27 cellular contexts compared by ENCODE assay signal in the genomic region with DNA sequence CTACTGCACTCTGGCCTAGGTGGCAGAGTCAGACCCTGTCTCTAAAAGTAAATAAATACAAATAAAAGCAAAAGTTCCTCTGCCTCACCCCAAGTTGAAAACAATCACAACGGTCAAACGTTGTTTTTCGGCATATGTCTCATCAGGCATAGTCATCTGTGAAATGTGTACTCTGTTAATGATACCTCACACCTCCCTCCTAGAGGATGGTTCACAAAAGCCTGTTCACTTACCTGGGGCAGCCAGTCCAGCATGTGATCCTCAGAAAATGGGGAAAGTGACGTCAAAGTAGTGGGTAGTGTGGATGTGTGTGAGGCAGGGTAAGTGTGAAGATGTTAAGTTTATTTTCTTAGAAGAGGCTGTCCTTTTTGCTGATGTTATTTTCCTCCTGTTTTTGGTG.
"Had no signal": no experiment of that assay in that cellular context is flagged by ENCODE, and none has a peak within 500 bp of the region (broad histone marks: within the 10 kb centered on the region; RNA-seq: fewer than 3 reads in every experiment).

No MANE protein-coding gene starts in this region.

- H3K9me3 Mint-ChIP-seq: activated CD4-positive, alpha-beta memory T cell treated with anti-CD3 and anti-CD28 coated beads, Interleukin-2, amount 10 ng/mL, durations not matched to agents 7 days and 5 days; activated naive CD4-positive, alpha-beta T cell treated with anti-CD3 and anti-CD28 coated beads for 36 hours; activated naive CD4-positive, alpha-beta T cell treated with anti-CD3 and anti-CD28 coated beads, Interleukin-2, amount 50 U/mL, for 72 hours; T-helper 1 cell treated with Interleukin-12 subunit alpha and Interleukin-12 subunit beta and Interleukin-4 antibody, amounts not matched to agents 30 μg/mL and 1 μg/mL, for 36 hours; T-helper 2 cell treated with Interferon-gamma antibody and Interleukin-4, amounts not matched to agents 5 μg/mL and 100 μg/mL, for 36 hours had no signal

- DNase-seq: activated CD4-positive, alpha-beta memory T cell treated with anti-CD3 and anti-CD28 coated beads, Interleukin-2, amount 10 ng/mL, durations not matched to agents 7 days and 5 days; activated CD4-positive, alpha-beta T cell treated with anti-CD3 and anti-CD28 coated beads for 4 hours; activated gamma-delta T cell treated with Interleukin-2 at 50 U/mL for 16 hours; activated naive CD4-positive, alpha-beta T cell treated with anti-CD3 and anti-CD28 coated beads for 36 hours; activated T-cell treated with anti-CD3 and anti-CD28 coated beads, Interleukin-2, amount 50 U/mL, for 24 hours; amniotic stem cell; aorta; central memory CD4-positive, alpha-beta T cell; Kasumi-1; KG1; MG63; NCI-H1048; NCI-H1436; NCI-H1694; NCI-H2029; NCI-H345; NCI-H524 treated with DMSO at 0.1 percent for 48 hours; NCI-H748 treated with DMSO at 0.1 percent for 48 hours; NK-92 treated with Interleukin-12 subunit alpha and Interleukin-12 subunit beta, amount 100 ng/mL, for 24 hours; PC-3; Peyer's patch; RPMI8226; SHP77 treated with DMSO at 0.1 percent for 48 hours; SK-N-SH had no signal

- H3K27me3 Mint-ChIP-seq: activated CD4-positive, alpha-beta memory T cell treated with anti-CD3 and anti-CD28 coated beads, Interleukin-2, amount 10 ng/mL, durations not matched to agents 7 days and 5 days; activated T-cell treated with anti-CD3 and anti-CD28 coated beads, Interleukin-2, amount 50 U/mL, for 24 hours had no signal

- H3K27ac Mint-ChIP-seq: activated CD4-positive, alpha-beta memory T cell treated with anti-CD3 and anti-CD28 coated beads, Interleukin-2, amount 10 ng/mL, durations not matched to agents 7 days and 5 days; activated naive CD4-positive, alpha-beta T cell treated with anti-CD3 and anti-CD28 coated beads for 36 hours; activated naive CD4-positive, alpha-beta T cell treated with anti-CD3 and anti-CD28 coated beads, Interleukin-2, amount 50 U/mL, for 72 hours; activated T-cell treated with anti-CD3 and anti-CD28 coated beads, Interleukin-2, amount 50 U/mL, for 24 hours; T-helper 1 cell treated with Interleukin-12 subunit alpha and Interleukin-12 subunit beta and Interleukin-4 antibody, amounts not matched to agents 30 μg/mL and 1 μg/mL, for 36 hours; T-helper 2 cell treated with Interferon-gamma antibody and Interleukin-4, amounts not matched to agents 5 μg/mL and 100 μg/mL, for 36 hours had no signal

- ATAC-seq: PC-3 had no signal

- H3K4me3 Mint-ChIP-seq: activated CD4-positive, alpha-beta memory T cell treated with anti-CD3 and anti-CD28 coated beads, Interleukin-2, amount 10 ng/mL, durations not matched to agents 7 days and 5 days; activated naive CD4-positive, alpha-beta T cell treated with anti-CD3 and anti-CD28 coated beads for 36 hours; activated T-cell treated with anti-CD3 and anti-CD28 coated beads, Interleukin-2, amount 50 U/mL, for 24 hours; T-helper 1 cell treated with Interleukin-12 subunit alpha and Interleukin-12 subunit beta and Interleukin-4 antibody, amounts not matched to agents 30 μg/mL and 1 μg/mL, for 36 hours; T-helper 2 cell treated with Interferon-gamma antibody and Interleukin-4, amounts not matched to agents 5 μg/mL and 100 μg/mL, for 36 hours had no signal
